In genomic region chr1:36087233-36088123, GRCh38 we compare ENCODE assay signal across 1 cellular context.
TF ChIP-seq lines count a peak whose summit lies in the region.

No MANE protein-coding gene starts in this region.

TF ChIP-seq in IMR-90, 13 proteins besides CTCF, POLR2A, EP300 and RAD21 (continued from another document):
- TF ChIP-seq SMC3 (IDR thresholded peaks at IDR 0.05; ENCODE audit: low read depth, low read length), result no peak
